9 cellular contexts compared by ENCODE assay signal in the genomic region with DNA sequence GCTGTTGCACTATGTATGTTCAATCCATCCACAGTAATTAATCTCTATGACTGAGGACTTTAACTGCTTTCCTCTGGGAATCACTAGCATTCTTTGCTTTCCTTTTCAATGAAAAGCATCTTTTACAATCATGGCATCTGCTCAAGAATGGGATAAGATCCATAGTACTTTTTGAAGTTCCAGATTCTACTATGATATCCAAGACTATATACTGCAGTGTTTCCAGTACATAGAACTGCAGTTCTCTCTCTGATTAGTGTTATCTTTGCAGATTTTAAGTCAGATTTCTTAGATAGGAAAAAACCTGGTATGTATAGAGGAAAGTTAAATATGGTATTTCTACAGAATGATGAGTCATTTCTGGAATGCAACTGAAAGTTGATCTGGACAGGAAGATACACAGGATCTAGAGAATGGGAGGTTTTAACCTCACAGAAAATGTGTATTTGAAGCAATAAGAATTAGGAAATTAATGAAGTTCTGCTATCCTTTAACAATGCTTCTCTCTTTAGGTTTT.
A peak's percentile ranks its signal among the peaks of the same experiment; 100 is the strongest.
DNase-seq lines count a peak whose midpoint lies in the region; ATAC-seq and TF ChIP-seq lines count a peak whose summit lies in the region.
"Had no signal": no experiment of that assay in that cellular context is flagged by ENCODE, and none has a peak within 500 bp of the region (broad histone marks: within the 10 kb centered on the region; RNA-seq: fewer than 3 reads in every experiment).

No MANE protein-coding gene starts in this region.

- H4K20me1 ChIP-seq in PC-3 (ENCODE audit: low read length) = no peaks in the 10 kb centered on the region

- peaks cover 2 to 4% of the 10 kb centered on the region in 2 donors for H3K9me3 Mint-ChIP-seq in stimulated activated naive B cell treated with anti-CD40 and anti-IgM and Interleukin-4, amounts not matched to agents 10 μg/mL and 1 μg/mL and 100 μg/mL, for 72 hours
- H3K9me3 Mint-ChIP-seq in naive thymus-derived CD4-positive, alpha-beta T cell = peaks cover 0 to 10% (median 3%) of the 10 kb centered on the region in 11 donors
- H3K9me3 Mint-ChIP-seq in activated T-cell treated with anti-CD3 and anti-CD28 coated beads, Interleukin-2, amount 50 U/mL, for 72 hours = peaks cover 0 to 9% of the 10 kb centered on the region in 2 donors
- H3K9me3 Mint-ChIP-seq: memory B cell had no signal

- no peaks in the 10 kb centered on the region for H3K36me3 Mint-ChIP-seq in stimulated activated naive B cell treated with anti-CD40 and anti-IgM and Interleukin-4, amounts not matched to agents 10 μg/mL and 1 μg/mL and 100 μg/mL, for 72 hours
- no peaks in the 10 kb centered on the region for H3K36me3 Mint-ChIP-seq in naive thymus-derived CD4-positive, alpha-beta T cell
- no peaks in the 10 kb centered on the region for H3K36me3 Mint-ChIP-seq in activated T-cell treated with anti-CD3 and anti-CD28 coated beads, Interleukin-2, amount 50 U/mL, for 72 hours (ENCODE audit: insufficient read depth in 2 of 2)
- H3K36me3 Mint-ChIP-seq: memory B cell had no signal

- H3K9ac ChIP-seq in PC-3 (ENCODE audit: low read length) = no peak overlapping the region

- no peak for TF ChIP-seq CTCF in PC-3 (conservative IDR thresholded peaks at IDR 0.05; ENCODE audit: low read depth, low read length)

- no peaks in the 10 kb centered on the region for H3K27me3 Mint-ChIP-seq in stimulated activated naive B cell treated with anti-CD40 and anti-IgM and Interleukin-4, amounts not matched to agents 10 μg/mL and 1 μg/mL and 100 μg/mL, for 72 hours
- H3K27me3 Mint-ChIP-seq in naive thymus-derived CD4-positive, alpha-beta T cell = no peaks in the 10 kb centered on the region
- no peaks in the 10 kb centered on the region for H3K27me3 Mint-ChIP-seq in activated T-cell treated with anti-CD3 and anti-CD28 coated beads, Interleukin-2, amount 50 U/mL, for 72 hours (ENCODE audit: low read depth)
- H3K27me3 Mint-ChIP-seq: memory B cell had no signal

- no peaks in the 10 kb centered on the region for H3K27me3 ChIP-seq in PC-3 (ENCODE audit: low read length)
- H3K27me3 ChIP-seq in naive thymus-derived CD4-positive, alpha-beta T cell (ENCODE audit: control insufficient read depth in 2 of 2, insufficient read depth in 2 of 2, low read length in 2 of 2) = no peaks in the 10 kb centered on the region

- no peaks in the 10 kb centered on the region for H3F3A ChIP-seq in PC-3 (ENCODE audit: low read length, unreplicated experiment)

- POLR2A ChIA-PET in PC-3 (lab: Charles Lee; ENCODE audit: unreplicated experiment) = no interaction called here
- POLR2A ChIA-PET in naive thymus-derived CD4-positive, alpha-beta T cell (lab: Charles Lee) = no interaction called here

- no peak overlapping the region for H3K4me3 ChIP-seq in PC-3 (ENCODE audit: low read length)
- H3K4me3 ChIP-seq in naive thymus-derived CD4-positive, alpha-beta T cell (ENCODE audit: low read length) = no peak overlapping the region

- H3K4me3 Mint-ChIP-seq in stimulated activated naive B cell treated with anti-CD40 and anti-IgM and Interleukin-4, amounts not matched to agents 10 μg/mL and 1 μg/mL and 100 μg/mL, for 72 hours = no peak overlapping the region
- no peak overlapping the region for H3K4me3 Mint-ChIP-seq in naive thymus-derived CD4-positive, alpha-beta T cell
- H3K4me3 Mint-ChIP-seq in activated T-cell treated with anti-CD3 and anti-CD28 coated beads, Interleukin-2, amount 50 U/mL, for 72 hours = no peak overlapping the region
- H3K4me3 Mint-ChIP-seq: memory B cell had no signal

- H3K36me3 ChIP-seq in PC-3 (ENCODE audit: low read depth, low read length) = no peaks in the 10 kb centered on the region
- no peaks in the 10 kb centered on the region for H3K36me3 ChIP-seq in naive thymus-derived CD4-positive, alpha-beta T cell (ENCODE audit: control insufficient read depth in 2 of 3, insufficient read depth in 3 of 3, low read length in 3 of 3)

- no peaks in the 10 kb centered on the region for H3K9me2 ChIP-seq in PC-3 (replicated peaks; ENCODE audit: low read length)

- no peaks in the 10 kb centered on the region; the same call in 1 of the 2 replicates for H3K4me1 ChIP-seq in PC-3 (ENCODE audit: insufficient read depth, low read length)
- no peaks in the 10 kb centered on the region for H3K4me1 ChIP-seq in naive thymus-derived CD4-positive, alpha-beta T cell (ENCODE audit: control insufficient read depth in 2 of 2, insufficient read depth in 2 of 2, low read length in 2 of 2)

- CTCF ChIA-PET in PC-3 (lab: Charles Lee) = no interaction called here
- CTCF ChIA-PET in naive thymus-derived CD4-positive, alpha-beta T cell (lab: Charles Lee) = no interaction called here

- no peaks in the 10 kb centered on the region for H3K9me3 ChIP-seq in PC-3 (ENCODE audit: low read length)
- H3K9me3 ChIP-seq in naive thymus-derived CD4-positive, alpha-beta T cell (ENCODE audit: control insufficient read depth in 2 of 3, low read length in 3 of 3) = no peaks in the 10 kb centered on the region

- no peak overlapping the region for H3K27ac ChIP-seq in PC-3 (ENCODE audit: low read length)
- no peak overlapping the region for H3K27ac ChIP-seq in naive thymus-derived CD4-positive, alpha-beta T cell (ENCODE audit: low read depth, low read length)

- DNase-seq in NCI-H2171 treated with DMSO at 0.1 percent for 48 hours (lab: John Stamatoyannopoulos, UW) = peak; percentile 17
- no peak for DNase-seq in NCI-H2171 (lab: John Stamatoyannopoulos, UW)
- DNase-seq in PC-3 = peak; percentile 54
- DNase-seq in stimulated activated naive B cell treated with anti-CD40 and anti-IgM and Interleukin-4, amounts not matched to agents 10 μg/mL and 1 μg/mL and 100 μg/mL, for 72 hours = no peak
- no peak for DNase-seq in naive thymus-derived CD4-positive, alpha-beta T cell
- DNase-seq in activated T-cell treated with anti-CD3 and anti-CD28 coated beads, Interleukin-2, amount 50 U/mL, for 72 hours = no peak

- no peak overlapping the region for H3K4me2 ChIP-seq in PC-3 (ENCODE audit: low read length)

- H2AFZ ChIP-seq in PC-3 (ENCODE audit: low read length) = no peak overlapping the region

- BruUV-seq in PC-3 (replicated peaks; lab: Mats Ljungman, UMichigan) = no TSS peak

- intact Hi-C loops in PC-3 (cut with micrococcal nuclease) = no loop called here
- intact Hi-C loops in naive thymus-derived CD4-positive, alpha-beta T cell (cut with micrococcal nuclease) = no loop called here

- no peak overlapping the region for H3K27ac Mint-ChIP-seq in stimulated activated naive B cell treated with anti-CD40 and anti-IgM and Interleukin-4, amounts not matched to agents 10 μg/mL and 1 μg/mL and 100 μg/mL, for 72 hours
- no peak overlapping the region for H3K27ac Mint-ChIP-seq in naive thymus-derived CD4-positive, alpha-beta T cell
- no peak overlapping the region for H3K27ac Mint-ChIP-seq in activated T-cell treated with anti-CD3 and anti-CD28 coated beads, Interleukin-2, amount 50 U/mL, for 72 hours
- H3K27ac Mint-ChIP-seq: memory B cell had no signal

- H3K79me2 ChIP-seq in PC-3 (ENCODE audit: low read length) = no peaks in the 10 kb centered on the region

- ATAC-seq in HG02970 (IDR thresholded peaks at IDR 0.05; ENCODE audit: low FRiP score, unreplicated experiment) (peak; percentile 82), PC-3 (peak; percentile 92)
- ATAC-seq in stimulated activated naive B cell treated with anti-CD40 and anti-IgM and Interleukin-4, amounts not matched to agents 10 μg/mL and 1 μg/mL and 100 μg/mL, for 72 hours (replicated peaks) = peak; percentile 19 to 48
- ATAC-seq in naive thymus-derived CD4-positive, alpha-beta T cell = no peak
- ATAC-seq in activated CD4-positive, CD25-positive, alpha-beta regulatory T cell treated with anti-CD3 and anti-CD28 coated beads, Interleukin-2, amount 50 U/mL, for 24 hours = no peak
- ATAC-seq in activated T-cell treated with anti-CD3 and anti-CD28 coated beads, Interleukin-2, amount 50 U/mL, for 72 hours (replicated peaks in 1 of 2) = no peak

- H3K4me1 Mint-ChIP-seq in stimulated activated naive B cell treated with anti-CD40 and anti-IgM and Interleukin-4, amounts not matched to agents 10 μg/mL and 1 μg/mL and 100 μg/mL, for 72 hours = no peaks in the 10 kb centered on the region
- no peaks in the 10 kb centered on the region for H3K4me1 Mint-ChIP-seq in naive thymus-derived CD4-positive, alpha-beta T cell
- H3K4me1 Mint-ChIP-seq in activated T-cell treated with anti-CD3 and anti-CD28 coated beads, Interleukin-2, amount 50 U/mL, for 72 hours (ENCODE audit: low read depth) = peaks cover 6% of the 10 kb centered on the region
- H3K4me1 Mint-ChIP-seq: memory B cell had no signal

Comparison
In these comparisons a context has a peak if more than half of its experiments do, and no peak if none do; other contexts are left out.
1. DNase-seq: peak in NCI-H2171 treated with DMSO at 0.1 percent for 48 hours (single experiment) and PC-3 (single experiment); none in NCI-H2171 (single experiment), stimulated activated naive B cell treated with anti-CD40 and anti-IgM and Interleukin-4, amounts not matched to agents 10 μg/mL and 1 μg/mL and 100 μg/mL, for 72 hours (single experiment), naive thymus-derived CD4-positive, alpha-beta T cell (0 of 9) and activated T-cell treated with anti-CD3 and anti-CD28 coated beads, Interleukin-2, amount 50 U/mL, for 72 hours (0 of 2).
2. ATAC-seq: peak in HG02970 (single experiment), PC-3 (single experiment) and stimulated activated naive B cell treated with anti-CD40 and anti-IgM and Interleukin-4, amounts not matched to agents 10 μg/mL and 1 μg/mL and 100 μg/mL, for 72 hours (2 of 2); none in naive thymus-derived CD4-positive, alpha-beta T cell (single experiment), activated CD4-positive, CD25-positive, alpha-beta regulatory T cell treated with anti-CD3 and anti-CD28 coated beads, Interleukin-2, amount 50 U/mL, for 24 hours (0 of 2) and activated T-cell treated with anti-CD3 and anti-CD28 coated beads, Interleukin-2, amount 50 U/mL, for 72 hours (0 of 2).